ENCODE assay signal across 1 cellular context in the genomic region with DNA sequence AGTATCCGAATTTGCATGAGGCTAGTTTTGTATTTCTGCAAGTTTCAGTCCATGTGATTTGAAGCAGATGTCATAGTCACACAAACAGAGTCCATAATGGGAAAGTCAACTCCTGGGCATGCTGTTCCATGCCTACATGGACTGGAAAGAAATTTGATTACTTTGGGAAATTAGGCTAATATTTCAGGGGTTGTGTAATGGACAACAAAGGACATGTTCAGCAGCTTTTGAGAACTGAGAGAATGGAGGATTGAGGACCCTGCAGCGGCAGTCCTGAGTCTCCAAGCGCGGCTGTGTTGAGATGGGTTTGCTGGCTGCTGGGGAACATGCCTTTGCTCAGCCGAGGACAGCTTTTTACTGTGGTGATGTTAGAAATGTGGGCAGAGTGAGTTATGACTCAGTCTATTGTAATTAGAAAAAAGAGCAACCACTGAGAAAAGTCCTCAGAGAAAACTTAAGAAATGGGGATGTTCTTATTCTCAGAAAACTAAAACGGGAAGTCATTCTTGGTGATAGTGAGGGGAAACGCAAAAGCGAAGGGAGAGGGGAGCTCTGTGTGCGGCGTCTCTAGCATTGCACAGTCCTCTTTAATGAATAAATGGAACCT.
TF ChIP-seq lines count a peak whose summit lies in the region.

No MANE protein-coding gene starts in this region.

TF ChIP-seq in IMR-90, 13 proteins besides CTCF, POLR2A, EP300 and RAD21 (continued from another document):
- TF ChIP-seq CEBPB (IDR thresholded peaks at IDR 0.05; ENCODE audit: low read depth, low read length) (no peak), RFX5 (IDR thresholded peaks at IDR 0.05; ENCODE audit: low read depth, low read length) (no peak)
